8 cellular contexts compared by ENCODE assay signal in genomic region chr12:14664434-14665023, GRCh38. TPM values are rescaled to one million over a fixed set of nuclear protein-coding genes. Genes with fewer than 3 reads are reported as not detected.
DNase-seq lines count a peak whose midpoint lies in the region; TF ChIP-seq lines count a peak whose summit lies in the region.

No MANE protein-coding gene starts in this region.

- H3K36me3 ChIP-seq in OCI-LY3 (replicated peaks; ENCODE audit: low read depth, low read length): peaks cover 5% of the 10 kb centered on the region
- no peaks in the 10 kb centered on the region for H3K36me3 ChIP-seq in liver (ENCODE audit: control insufficient read depth in 4 of 4, insufficient read depth in 3 of 4, low read depth in 1 of 4, low read length in 3 of 4)

- no peaks in the 10 kb centered on the region for H3K27me3 ChIP-seq in OCI-LY3 (ENCODE audit: low read depth, low read length)
- no peaks in the 10 kb centered on the region for H3K27me3 ChIP-seq in liver (ENCODE audit: control insufficient read depth in 4 of 4, insufficient read depth in 4 of 4, low read length in 3 of 4)

- no peaks in the 10 kb centered on the region for H3K79me2 ChIP-seq in OCI-LY3 (ENCODE audit: low read length)

- H3K4me1 ChIP-seq in OCI-LY3 (ENCODE audit: low read length) (peaks cover 16% of the 10 kb centered on the region), liver (ENCODE audit: control insufficient read depth in 4 of 4, insufficient read depth in 4 of 4, low read length in 3 of 4) (no peaks in the 10 kb centered on the region)

- no peaks in the 10 kb centered on the region for H4K20me1 ChIP-seq in OCI-LY3 (ENCODE audit: insufficient read depth, low read length)

- peak overlapping the region; percentile 86 for H3K4me2 ChIP-seq in OCI-LY3 (ENCODE audit: low read length)

- peak overlapping the region; percentile 81; the same call in 1 of the 2 replicates for H3K27ac ChIP-seq in OCI-LY3 (ENCODE audit: low read length)
- no peak overlapping the region for H3K27ac ChIP-seq in liver (ENCODE audit: low read depth in 1 of 2, low read length in 2 of 2)

- DNase-seq in SIG-M5 treated with dmso at 0.1 percent for 504 hours (lab: John Stamatoyannopoulos, UW; ENCODE audit: unreplicated experiment) (peak; percentile 47), SIG-M5 (lab: John Stamatoyannopoulos, UW) (no peak), HS-5 (ENCODE audit: low read depth) (peak; percentile 26), cardiac fibroblast (ENCODE audit: low read depth in 2 of 2) (peak; percentile 55 to 72), cerebellar nuclear complex (lab: John Stamatoyannopoulos, UW) (no peak)
- DNase-seq in activated effector memory CD4-positive, alpha-beta T cell treated with Interleukin-2 at 50 U/mL for 16 hours: no peak

- H2AFZ ChIP-seq in OCI-LY3 (ENCODE audit: low read depth, low read length): peak overlapping the region; percentile 87; the same call in 1 of the 2 replicates

- H3K9me3 ChIP-seq in OCI-LY3 (ENCODE audit: insufficient read depth, low read length) (no peaks in the 10 kb centered on the region), liver (ENCODE audit: control insufficient read depth in 4 of 4, low read length in 3 of 4) (no peaks in the 10 kb centered on the region)

- peak overlapping the region; percentile 24; the same call in 1 of the 2 replicates for H3K9ac ChIP-seq in OCI-LY3 (ENCODE audit: low read length)
- no peak overlapping the region for H3K9ac ChIP-seq in liver (ENCODE audit: low read depth in 1 of 2, low read length in 2 of 2)

- TF ChIP-seq CTCF in OCI-LY3 (IDR thresholded peaks at IDR 0.05; ENCODE audit: low read depth, low read length): peak; percentile 73
- TF ChIP-seq CTCF in cardiac fibroblast (IDR thresholded peaks at IDR 0.05; ENCODE audit: low read depth, low read length): peak; percentile 64
- peak; percentile 61 for TF ChIP-seq CTCF in liver (IDR thresholded peaks at IDR 0.05; ENCODE audit: low read depth, low read length, missing input control)

- 67% methylated on average over 7 of the region's 7 CpGs for WGBS in liver

- H3K4me3 ChIP-seq in OCI-LY3 (ENCODE audit: low read length): peak overlapping the region; percentile 90
- H3K4me3 ChIP-seq in cardiac fibroblast (replicated peaks in 1 of 2; ENCODE audit: low read depth in 2 of 2, low read length in 2 of 2): no peak overlapping the region
- no peak overlapping the region for H3K4me3 ChIP-seq in liver (ENCODE audit: low read depth in 1 of 3, low read length in 3 of 3)

- TF ChIP-seq RAD21 in liver (IDR thresholded peaks at IDR 0.05): peak; percentile 80 to 83

TF ChIP-seq in liver, 16 proteins besides CTCF, POLR2A, EP300 and RAD21:
- TF ChIP-seq ZBTB33 (IDR thresholded peaks at IDR 0.05) (no peak), REST (IDR thresholded peaks at IDR 0.05) (no peak), SP1 (IDR thresholded peaks at IDR 0.05) (no peak), YY1 (IDR thresholded peaks at IDR 0.05) (no peak), FOXA2 (IDR thresholded peaks at IDR 0.05) (no peak), HNF4G (IDR thresholded peaks at IDR 0.05) (no peak), RXRA (IDR thresholded peaks at IDR 0.05) (no peak), JUND (IDR thresholded peaks at IDR 0.05) (no peak), MAX (IDR thresholded peaks at IDR 0.05) (no peak), HNF4A (conservative IDR thresholded peaks at IDR 0.05) (no peak)
TF ChIP-seq in liver: peak in this region for 0.

RNA-seq across cellular contexts. Expression of gene GUCY2C, which starts 31.9 kb away (rescaled TPM):
- total RNA-seq in liver: under 1 TPM in 1 of 2 donors, not detected in 1; 0.05 TPM
- under 1 TPM in 1 of 2 donors, not detected in 1; 0.01 TPM for polyA plus RNA-seq in liver

Comparison
In these comparisons a context has a peak if more than half of its experiments do, and no peak if none do; other contexts are left out.
1. DNase-seq: peak in SIG-M5 treated with dmso at 0.1 percent for 504 hours (single experiment), HS-5 (single experiment) and cardiac fibroblast (2 of 2); none in SIG-M5 (single experiment), cerebellar nuclear complex (0 of 2) and activated effector memory CD4-positive, alpha-beta T cell treated with Interleukin-2 at 50 U/mL for 16 hours (single experiment).
2. Peak in every context shown above with its lines, with median percentiles within 50 percentile points of each other: CTCF ChIP-seq.